Comparison of ENCODE assay signal across 10 cellular contexts in genomic region chr6:24764833-24765828, GRCh38. TPM values are rescaled to one million over a fixed set of nuclear protein-coding genes. Genes with fewer than 3 reads are reported as not detected.
"Had no signal": no experiment of that assay in that cellular context is flagged by ENCODE, and none has a peak within 500 bp of the region (broad histone marks: within the 10 kb centered on the region; RNA-seq: fewer than 3 reads in every experiment).

No MANE protein-coding gene starts in this region.

RNA-seq across cellular contexts. Expression of gene ARMH2, which starts 33.6 kb away (rescaled TPM):
- total RNA-seq: activated CD4-positive, alpha-beta T cell treated with anti-CD3 and anti-CD28 coated beads for 36 hours; activated T-cell treated with anti-CD3 and anti-CD28 coated beads, Interleukin-2, amount 50 U/mL, for 4 hours; adrenal gland; astrocyte; bronchial epithelial cell; cerebellum; NCI-H460; Right ventricle myocardium inferior; SK-MEL-5; WTC11 had no signal
- polyA plus RNA-seq: adrenal gland had no signal
